ENCODE assay signal across 9 cellular contexts in genomic region chr19:41927810-41928192, GRCh38. TPM values are rescaled to one million over a fixed set of nuclear protein-coding genes. Genes with fewer than 3 reads are reported as not detected.
DNase-seq lines count a peak whose midpoint lies in the region; TF ChIP-seq lines count a peak whose summit lies in the region.
"Had no signal": no experiment of that assay in that cellular context is flagged by ENCODE, and none has a peak within 500 bp of the region (broad histone marks: within the 10 kb centered on the region; RNA-seq: fewer than 3 reads in every experiment).

No MANE protein-coding gene starts in this region.

- H3K79me2 ChIP-seq in trophoblast cell (ENCODE audit: control insufficient read depth, insufficient read depth, low read length, poor library complexity), result no peaks in the 10 kb centered on the region

- H3K4me3 ChIP-seq in GM08714 (ENCODE audit: low read length) (peak overlapping the region; percentile 54), SK-N-MC (peak overlapping the region; percentile 88), epithelial cell of esophagus (ENCODE audit: low read length) (peak overlapping the region; percentile 18), trophoblast cell (ENCODE audit: low read depth, low read length) (no peak overlapping the region)
- H3K4me3 ChIP-seq: SJSA1 had no signal

- DNase-seq in SK-N-MC (ENCODE audit: low read depth, low spot score) (no peak), epithelial cell of esophagus (ENCODE audit: low read depth) (no peak), trophoblast cell (no peak), ureter (ENCODE audit: low spot score) (no peak), AG08396 (ENCODE audit: low spot score) (no peak), amniotic stem cell (lab: John Stamatoyannopoulos, UW) (no peak), NOMO-1 treated with dmso at 0.1 percent for 144 hours (lab: John Stamatoyannopoulos, UW; ENCODE audit: unreplicated experiment) (no peak)

- no peak overlapping the region for H2BK12ac ChIP-seq in trophoblast cell (ENCODE audit: low read length)

- WGBS in trophoblast cell (ENCODE audit: extremely low coverage, insufficient coverage, insufficient read length), result no CpG with 5 or more reads among the region's 36 CpGs

- H3K9me3 ChIP-seq in SK-N-MC (ENCODE audit: low read depth, low read length) (no peaks in the 10 kb centered on the region), trophoblast cell (ENCODE audit: insufficient read depth, low read depth, low read length) (peaks cover 20% of the 10 kb centered on the region)
- H3K9me3 ChIP-seq: SJSA1 had no signal

- H2AK5ac ChIP-seq in trophoblast cell (ENCODE audit: low read length), result no peak overlapping the region

- no peak overlapping the region for H2BK120ac ChIP-seq in trophoblast cell (ENCODE audit: insufficient read depth, low read length, poor library complexity)

- H3K27ac ChIP-seq in SK-N-MC, result no peak overlapping the region
- no peak overlapping the region for H3K27ac ChIP-seq in trophoblast cell (ENCODE audit: low read depth, low read length)
- H3K27ac ChIP-seq: SJSA1 had no signal

- H3K4me1 ChIP-seq in trophoblast cell (ENCODE audit: control insufficient read depth in 1 of 2, insufficient read depth in 2 of 2, low read length in 2 of 2), result peaks cover 0 to 5% of the 10 kb centered on the region in 2 experiments
- H3K4me1 ChIP-seq: SJSA1 had no signal

- H3K18ac ChIP-seq in trophoblast cell (ENCODE audit: low read length), result no peak overlapping the region

- TF ChIP-seq CTCF in epithelial cell of esophagus (IDR thresholded peaks at IDR 0.05; ENCODE audit: insufficient read depth, low read depth, low read length, missing control alignments), result no peak

- no peak overlapping the region for H4K8ac ChIP-seq in trophoblast cell (ENCODE audit: low read depth, low read length)

- H2AFZ ChIP-seq in trophoblast cell (ENCODE audit: insufficient read depth, low read length, poor library complexity), result no peak overlapping the region

- H3K9ac ChIP-seq in SK-N-MC (ENCODE audit: insufficient read length) (peak overlapping the region; percentile 10), trophoblast cell (ENCODE audit: low read length) (no peak overlapping the region)

- H3K4me2 ChIP-seq in trophoblast cell (ENCODE audit: low read length), result peak overlapping the region; percentile 58

- H2BK5ac ChIP-seq in trophoblast cell (ENCODE audit: low read depth, low read length, poor library complexity), result no peak overlapping the region

- no peaks in the 10 kb centered on the region for H3K36me3 ChIP-seq in SK-N-MC (ENCODE audit: insufficient read depth, low read length)
- H3K36me3 ChIP-seq in trophoblast cell (ENCODE audit: control insufficient read depth in 1 of 2, insufficient read depth in 2 of 2, low read length in 2 of 2), result no peaks in the 10 kb centered on the region
- H3K36me3 ChIP-seq: SJSA1 had no signal

- H3K14ac ChIP-seq in trophoblast cell (ENCODE audit: low read length), result no peak overlapping the region

- H3K79me1 ChIP-seq in trophoblast cell (ENCODE audit: low read length), result no peaks in the 10 kb centered on the region

- no peak overlapping the region for H3K23ac ChIP-seq in trophoblast cell (ENCODE audit: low read length)

- no peak overlapping the region for H3K4ac ChIP-seq in trophoblast cell (ENCODE audit: low read depth, low read length)

- H3K27me3 ChIP-seq in trophoblast cell (ENCODE audit: insufficient read depth, low read length), result peaks cover 83% of the 10 kb centered on the region

- no peak overlapping the region for H4K12ac ChIP-seq in trophoblast cell (ENCODE audit: low read depth, low read length)

- H4K91ac ChIP-seq in trophoblast cell (ENCODE audit: low read depth, low read length), result no peak overlapping the region

RNA-seq across cellular contexts. Expression of gene ERFL, which starts 0.4 kb away (rescaled TPM):
- polyA plus RNA-seq in trophoblast cell (2013), result 0.27 and 0.31 TPM in 2 replicates
- 0.36 TPM for total RNA-seq in ureter
- total RNA-seq: SJSA1 had no signal

RNA-seq across cellular contexts. Expression of gene RABAC1, which starts 31.3 kb away (rescaled TPM):
- 169 and 176 TPM in 2 replicates for polyA plus RNA-seq in trophoblast cell (2013)
- 87.1 TPM for total RNA-seq in ureter

RNA-seq across cellular contexts. Expression of gene ARHGEF1, which starts 44.8 kb away (rescaled TPM):
- 65.5 and 67.8 TPM in 2 replicates for polyA plus RNA-seq in trophoblast cell (2013)
- 120 TPM for total RNA-seq in ureter

RNA-seq across cellular contexts. Expression of gene CD79A, which starts 50.7 kb away (rescaled TPM):
- polyA plus RNA-seq in trophoblast cell (2013), result 0.17 and 0.31 TPM in 2 replicates
- 3.7 TPM for total RNA-seq in ureter
